In the genomic region with DNA sequence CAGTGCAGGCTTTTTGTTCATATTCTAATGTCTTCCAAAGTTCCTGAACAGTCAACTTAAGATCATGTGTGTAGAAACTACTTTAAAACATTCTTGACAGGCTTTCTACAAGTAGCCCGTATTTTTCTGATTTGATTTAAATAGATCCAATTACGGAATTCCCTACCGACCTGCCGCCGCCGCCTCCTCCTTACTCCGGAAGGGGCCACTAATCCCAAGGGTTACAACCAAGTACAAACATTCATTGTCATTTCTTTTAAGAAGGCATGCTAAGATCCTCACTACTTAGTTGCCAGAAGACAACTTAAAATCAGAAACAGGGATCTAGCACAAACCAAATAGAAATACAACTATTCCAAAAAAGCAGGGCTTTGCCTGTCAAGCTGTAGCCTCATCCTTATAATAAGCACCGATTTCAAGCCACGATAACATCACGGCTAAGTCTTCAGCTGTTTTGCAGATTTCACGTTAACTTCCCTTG, we compare ENCODE assay signal across 8 cellular contexts. TPM values are rescaled to one million over a fixed set of nuclear protein-coding genes. Genes with fewer than 3 reads are reported as not detected.
DNase-seq lines count a peak whose midpoint lies in the region; ATAC-seq, FAIRE-seq and TF ChIP-seq lines count a peak whose summit lies in the region.

No MANE protein-coding gene starts in this region.

- FAIRE-seq in astrocyte (lab: Jason Lieb, UNC) (no peak), keratinocyte (lab: Jason Lieb, UNC) (no peak)

- H3K27me3 ChIP-seq in BLaER1 treated with 17β-estradiol and CSF1 and Interleukin-3, amounts not matched to agents 10 nM and 100 nM: no peaks in the 10 kb centered on the region
- H3K27me3 ChIP-seq in HUES6 (ENCODE audit: control insufficient read depth, insufficient read depth, low read length) (no peaks in the 10 kb centered on the region), astrocyte (ENCODE audit: insufficient read depth, low read length) (no peaks in the 10 kb centered on the region), keratinocyte (ENCODE audit: control insufficient read depth, extremely low read depth, insufficient read depth, low read length) (no peaks in the 10 kb centered on the region)

- H3K4me1 Mint-ChIP-seq in astrocyte (ENCODE audit: low read depth, unreplicated experiment): peaks cover 17% of the 10 kb centered on the region

- no peaks in the 10 kb centered on the region for H3K9me1 ChIP-seq in keratinocyte (ENCODE audit: control insufficient read depth, extremely low read depth, insufficient read depth, low read length)

- dilution Hi-C loops in keratinocyte (cut with MboI; ENCODE audit: extremely low pct_ligation_motif_present, low sequenced_read_pairs): no loop called here

- H3K9me3 Mint-ChIP-seq in astrocyte (ENCODE audit: unreplicated experiment): no peaks in the 10 kb centered on the region

- peak overlapping the region; percentile 98 for H2AFZ ChIP-seq in astrocyte (ENCODE audit: low read depth, low read length)
- H2AFZ ChIP-seq in keratinocyte (ENCODE audit: control insufficient read depth, low read length): peak overlapping the region; percentile 85

- peaks cover 28 to 66% (median 52%) of the 10 kb centered on the region in 10 experiments for H3K4me1 ChIP-seq in BLaER1 treated with 17β-estradiol and CSF1 and Interleukin-3, amounts not matched to agents 10 nM and 100 nM
- peaks cover 11% of the 10 kb centered on the region for H3K4me1 ChIP-seq in HUES6 (ENCODE audit: control insufficient read depth, insufficient read depth, low read length)
- H3K4me1 ChIP-seq in astrocyte (ENCODE audit: insufficient read depth, low read length): peaks cover 9% of the 10 kb centered on the region
- peaks cover 22% of the 10 kb centered on the region for H3K4me1 ChIP-seq in keratinocyte (ENCODE audit: control insufficient read depth, extremely low read depth, insufficient read depth, low read length)

- no peaks in the 10 kb centered on the region for H3K27me3 Mint-ChIP-seq in astrocyte (ENCODE audit: low read depth, unreplicated experiment)

- ATAC-seq in omental fat pad (ENCODE audit: low FRiP score): no peak

- peak overlapping the region; percentile 98 for H3K27ac Mint-ChIP-seq in astrocyte (ENCODE audit: unreplicated experiment)

- no peak for TF ChIP-seq CTCF in astrocyte (IDR thresholded peaks at IDR 0.05; ENCODE audit: insufficient read depth, low read depth, low read length)
- no peak for TF ChIP-seq CTCF in keratinocyte (optimal IDR thresholded peaks at IDR 0.05 in 1 of 3, IDR thresholded peaks at IDR 0.05 in 1 of 3, conservative IDR thresholded peaks at IDR 0.05 in 1 of 3; ENCODE audit: extremely low read depth in 1 of 3, insufficient read depth in 2 of 3, low read length in 3 of 3)
- no peak for TF ChIP-seq CTCF in omental fat pad (IDR thresholded peaks at IDR 0.05)

- H3K36me3 Mint-ChIP-seq in astrocyte (ENCODE audit: low read depth, unreplicated experiment): no peaks in the 10 kb centered on the region

- H3K9me3 ChIP-seq in BLaER1 treated with 17β-estradiol and CSF1 and Interleukin-3, amounts not matched to agents 10 nM and 100 nM (replicated peaks in 1 of 11): no peaks in the 10 kb centered on the region
- H3K9me3 ChIP-seq in HUES6 (ENCODE audit: control insufficient read depth, insufficient read depth, low read depth, low read length): no peaks in the 10 kb centered on the region
- no peaks in the 10 kb centered on the region for H3K9me3 ChIP-seq in astrocyte (ENCODE audit: insufficient read depth, low read depth, low read length)
- no peaks in the 10 kb centered on the region for H3K9me3 ChIP-seq in keratinocyte (ENCODE audit: control insufficient read depth, low read depth, low read length)

- DNase-seq in astrocyte (ENCODE audit: low read depth): peak; percentile 16
- no peak for DNase-seq in keratinocyte (ENCODE audit: low read depth, low spot score)
- peak in 2 of 49 donors; percentile 1 for DNase-seq in substantia nigra (lab: John Stamatoyannopoulos, UW)
- no peak for DNase-seq in NCI-H226
- DNase-seq in NOMO-1 treated with DMSO at 0.1 percent for 48 hours (lab: John Stamatoyannopoulos, UW; ENCODE audit: unreplicated experiment): no peak
- no peak for DNase-seq in omental fat pad (ENCODE audit: low spot score)

- peak overlapping the region; percentile 85 to 97 (median 93) for H3K9ac ChIP-seq in BLaER1 treated with 17β-estradiol and CSF1 and Interleukin-3, amounts not matched to agents 10 nM and 100 nM
- H3K9ac ChIP-seq in HUES6 (ENCODE audit: low read length) (peak overlapping the region; percentile 84), astrocyte (ENCODE audit: low read length) (peak overlapping the region; percentile 96), keratinocyte (ENCODE audit: control insufficient read depth, extremely low read depth, insufficient read depth, low read length) (peak overlapping the region; percentile 99)

- peaks cover 58% of the 10 kb centered on the region for H3K79me2 ChIP-seq in astrocyte (ENCODE audit: insufficient read depth, low read length)
- H3K79me2 ChIP-seq in keratinocyte (ENCODE audit: control insufficient read depth, insufficient read depth, low read length): peaks cover 57% of the 10 kb centered on the region

- H3K4me2 ChIP-seq in BLaER1 treated with 17β-estradiol and CSF1 and Interleukin-3, amounts not matched to agents 10 nM and 100 nM: peak overlapping the region; percentile 76 to 91 (median 88)
- H3K4me2 ChIP-seq in astrocyte (ENCODE audit: low read length) (peak overlapping the region; percentile 96), keratinocyte (ENCODE audit: control insufficient read depth, extremely low read depth, insufficient read depth, low read depth, low read length) (peak overlapping the region; percentile 82)

- H4K20me1 ChIP-seq in BLaER1 treated with 17β-estradiol and CSF1 and Interleukin-3, amounts not matched to agents 10 nM and 100 nM: peaks cover 36 to 52% (median 44%) of the 10 kb centered on the region in 11 experiments
- H4K20me1 ChIP-seq in astrocyte (ENCODE audit: insufficient read depth, low read length) (peaks cover 48% of the 10 kb centered on the region), keratinocyte (ENCODE audit: control insufficient read depth, extremely low read depth, insufficient read depth, low read length) (peaks cover 16% of the 10 kb centered on the region)

- peak overlapping the region; percentile 96 for H3K4me3 Mint-ChIP-seq in astrocyte (ENCODE audit: unreplicated experiment)

- H3K4me3 ChIP-seq in BLaER1 treated with 17β-estradiol and CSF1 and Interleukin-3, amounts not matched to agents 10 nM and 100 nM: peak overlapping the region; percentile 74 to 97 (median 82)
- H3K4me3 ChIP-seq in HUES6 (ENCODE audit: low read depth, low read length) (peak overlapping the region; percentile 88), astrocyte (ENCODE audit: insufficient read depth, low read depth, low read length) (peak overlapping the region; percentile 99), keratinocyte (ENCODE audit: control insufficient read depth in 2 of 3, extremely low read depth in 1 of 3, insufficient read depth in 2 of 3, low read depth in 1 of 3, low read length in 3 of 3) (peak overlapping the region; percentile 89 to 100 (median 92))

- peak overlapping the region; percentile 88 to 95 (median 90) for H3K27ac ChIP-seq in BLaER1 treated with 17β-estradiol and CSF1 and Interleukin-3, amounts not matched to agents 10 nM and 100 nM
- H3K27ac ChIP-seq in HUES6 (ENCODE audit: low read depth, low read length) (peak overlapping the region; percentile 72), astrocyte (ENCODE audit: low read depth, low read length) (peak overlapping the region; percentile 93), keratinocyte (ENCODE audit: control insufficient read depth, insufficient read depth, low read length) (peak overlapping the region; percentile 92), substantia nigra (ENCODE audit: low read depth, low read length, poor library complexity, severe bottlenecking) (peak overlapping the region; percentile 78)

- peaks cover 0 to 26% (median 7%) of the 10 kb centered on the region in 11 experiments; a peak in 9 of 22 replicates for H3K36me3 ChIP-seq in BLaER1 treated with 17β-estradiol and CSF1 and Interleukin-3, amounts not matched to agents 10 nM and 100 nM
- H3K36me3 ChIP-seq in HUES6 (ENCODE audit: control insufficient read depth, insufficient read depth, low read length): no peaks in the 10 kb centered on the region
- H3K36me3 ChIP-seq in astrocyte (ENCODE audit: insufficient read depth, low read length): no peaks in the 10 kb centered on the region
- H3K36me3 ChIP-seq in keratinocyte (ENCODE audit: control insufficient read depth in 2 of 2, extremely low read depth in 1 of 2, insufficient read depth in 2 of 2, low read length in 2 of 2): no peaks in the 10 kb centered on the region

RNA-seq across cellular contexts. Expression of gene WDR33, which starts 0.8 kb away (rescaled TPM):
- total RNA-seq in astrocyte (40.9 and 41.8 TPM in 2 replicates), omental fat pad (10 to 100 TPM; 25.8 to 53.3 (median 38.0) TPM)
- 25.4 to 44.5 TPM (median 26.5 TPM) in 3 replicates for polyA plus RNA-seq in keratinocyte
- 35.5 TPM for polyA plus RNA-seq in keratinocyte (2011; ENCODE audit: low read depth)
- polyA plus RNA-seq in keratinocyte (2011; cell fraction: cytosol; rRNA removed): 12.5 and 26.0 TPM in 2 replicates
- polyA plus RNA-seq in keratinocyte (2011; cell fraction: nucleus; rRNA removed): 33.1 and 38.9 TPM in 2 replicates
- polyA plus RNA-seq in keratinocyte (2012; ENCODE audit: low replicate concordance): 16.6 and 19.4 TPM in 2 replicates
- 21.3 to 73.0 TPM (median 38.2 TPM) in 3 replicates for polyA minus RNA-seq in keratinocyte
- polyA minus RNA-seq in keratinocyte (2011; cell fraction: cytosol; rRNA and poly(A)+ RNA removed): 15.3 TPM
- 33.6 and 90.4 TPM in 2 replicates for polyA minus RNA-seq in keratinocyte (2011; cell fraction: nucleus; rRNA and poly(A)+ RNA removed)

RNA-seq across cellular contexts. Expression of gene POLR2D, which starts 47.8 kb away (rescaled TPM):
- total RNA-seq in astrocyte: 35.8 and 37.7 TPM in 2 replicates
- polyA plus RNA-seq in keratinocyte: 8.3 to 27.3 TPM (median 15.3 TPM) in 3 replicates
- 10.6 TPM for polyA plus RNA-seq in keratinocyte (2011; ENCODE audit: low read depth)
- 12.4 and 21.3 TPM in 2 replicates for polyA plus RNA-seq in keratinocyte (2011; cell fraction: cytosol; rRNA removed)
- polyA plus RNA-seq in keratinocyte (2011; cell fraction: nucleus; rRNA removed): 7.9 and 9.1 TPM in 2 replicates
- polyA plus RNA-seq in keratinocyte (2012; ENCODE audit: low replicate concordance): 21.3 and 23.1 TPM in 2 replicates
- 12.6 to 19.3 TPM (median 15.6 TPM) in 3 replicates for polyA minus RNA-seq in keratinocyte
- 10.4 TPM for polyA minus RNA-seq in keratinocyte (2011; cell fraction: cytosol; rRNA and poly(A)+ RNA removed)
- 2.3 and 4.0 TPM in 2 replicates for polyA minus RNA-seq in keratinocyte (2011; cell fraction: nucleus; rRNA and poly(A)+ RNA removed)
- 10 to 100 TPM; 10.0 to 21.1 (median 12.8) TPM for total RNA-seq in omental fat pad
